11 cellular contexts compared by ENCODE assay signal in genomic region chr5:119332978-119333401, GRCh38. TPM values are rescaled to one million over a fixed set of nuclear protein-coding genes. Genes with fewer than 3 reads are reported as not detected.
DNase-seq lines count a peak whose midpoint lies in the region; ATAC-seq and TF ChIP-seq lines count a peak whose summit lies in the region.
"Had no signal": no experiment of that assay in that cellular context is flagged by ENCODE, and none has a peak within 500 bp of the region (broad histone marks: within the 10 kb centered on the region; RNA-seq: fewer than 3 reads in every experiment).

No MANE protein-coding gene starts in this region.

- no peak overlapping the region for H3K27ac ChIP-seq in right atrium auricular region

- H3K4me1 Mint-ChIP-seq in natural killer cell = peaks cover 92 to 98% of the 10 kb centered on the region in 2 donors

- no peaks in the 10 kb centered on the region for H3K27me3 ChIP-seq in right atrium auricular region

- H3K9me3 Mint-ChIP-seq in natural killer cell = no peaks in the 10 kb centered on the region

- peak overlapping the region; percentile 86 to 88 for H3K27ac Mint-ChIP-seq in natural killer cell

- intact Hi-C loops in natural killer cell (cut with micrococcal nuclease) = loop anchor here (1.0 to 10.0 kb wide), 3 partner anchors 10 to 258 kb away; partner anchors contain the start of gene DMXL1

- no peak overlapping the region for H3K4me3 ChIP-seq in right atrium auricular region

- no peaks in the 10 kb centered on the region for H3K9me3 ChIP-seq in right atrium auricular region

- DNase-seq in NAMALWA (ENCODE audit: low spot score) = peak; percentile 48
- DNase-seq in natural killer cell = no peak
- DNase-seq in right atrium auricular region (ENCODE audit: low spot score) = no peak
- DNase-seq in GF-D8 (lab: John Stamatoyannopoulos, UW) = no peak
- DNase-seq in stimulated activated CD4-positive, alpha-beta T cell treated with anti-CD3 and anti-CD28 coated beads, Interleukin-2, amount 100 ng/mL, for 48 hours = no peak
- no peak for DNase-seq in HuH-7.5 (ENCODE audit: low spot score)
- DNase-seq: activated CD4-positive, CD25-positive, alpha-beta regulatory T cell; effector CD4-positive, alpha-beta T cell; NCI-H187 had no signal

- H3K27me3 Mint-ChIP-seq in natural killer cell (ENCODE audit: low read depth in 2 of 2) = no peaks in the 10 kb centered on the region

- H3K36me3 Mint-ChIP-seq in natural killer cell = no peaks in the 10 kb centered on the region

- TF ChIP-seq CTCF in natural killer cell (IDR thresholded peaks at IDR 0.05) (no peak), right atrium auricular region (IDR thresholded peaks at IDR 0.05) (no peak)

- H3K36me3 ChIP-seq in right atrium auricular region = no peaks in the 10 kb centered on the region

- H3K4me1 ChIP-seq in right atrium auricular region = peaks cover 0 to 13% of the 10 kb centered on the region in 2 donors

- peak overlapping the region; percentile 78 for H3K4me3 Mint-ChIP-seq in natural killer cell

- ATAC-seq in GM18858 (IDR thresholded peaks at IDR 0.05; ENCODE audit: unreplicated experiment) (peak; percentile 31), GM21786 (IDR thresholded peaks at IDR 0.05; ENCODE audit: unreplicated experiment) (peak; percentile 29), natural killer cell (no peak)

RNA-seq across cellular contexts. Expression of gene TNFAIP8, which starts 22.8 kb away (rescaled TPM):
- 10 to 100 TPM; 47.6 to 87.5 (median 76.3) TPM for total RNA-seq in natural killer cell
- total RNA-seq in right atrium auricular region = 1 to 10 TPM; 5.6 to 8.9 TPM

Comparison
In these comparisons a context has a peak if more than half of its experiments do, and no peak if none do; other contexts are left out.
1. ATAC-seq: peak in GM18858 (single experiment) and GM21786 (single experiment); none in natural killer cell (0 of 3).
2. RNA of gene TNFAIP8, which starts 22.8 kb away (total RNA-seq): 47.6 to 87.5 TPM in natural killer cell; 5.6 to 8.9 TPM in right atrium auricular region; every median in the first group is over 4 times any median in the second.